ENCODE assay signal across 8 cellular contexts in the genomic region with DNA sequence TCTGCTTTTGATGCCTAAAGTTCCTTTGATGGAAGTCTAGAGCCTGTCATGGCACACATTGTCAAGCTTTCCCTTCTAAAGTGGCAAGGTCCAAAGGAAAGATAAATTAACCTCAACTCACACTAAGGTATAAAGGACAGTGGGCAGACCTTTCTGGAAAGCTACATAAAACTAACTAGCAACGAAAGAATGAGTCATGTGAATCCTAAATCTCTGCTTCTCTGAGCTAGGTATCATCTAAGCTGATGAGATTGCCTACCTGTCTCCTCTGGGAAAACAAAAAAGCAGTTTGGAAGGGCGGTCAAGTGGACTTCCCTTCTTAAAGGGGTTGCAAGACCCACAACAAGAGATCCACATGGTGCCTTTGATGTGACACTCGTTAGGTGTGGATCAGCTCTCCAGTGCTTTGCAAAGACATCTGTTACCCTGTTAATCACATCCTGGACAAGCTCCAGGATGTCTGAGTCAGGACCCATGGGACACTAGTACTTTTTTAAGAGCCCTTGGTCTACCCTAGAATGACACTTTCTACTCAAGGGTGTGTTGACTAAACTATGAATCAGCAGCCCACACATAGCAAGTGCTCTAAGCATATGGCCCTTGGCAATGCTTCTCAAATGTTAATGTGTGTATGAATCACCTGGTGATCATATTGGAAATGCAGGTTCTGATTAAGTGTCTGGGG.
DNase-seq lines count a peak whose midpoint lies in the region; ATAC-seq and TF ChIP-seq lines count a peak whose summit lies in the region.

No MANE protein-coding gene starts in this region.

- no peak overlapping the region for H3K27ac ChIP-seq in mesenchymal stem cell (ENCODE audit: low read length, poor library complexity, severe bottlenecking)
- H3K27ac ChIP-seq in testis = no peak overlapping the region
- no peak overlapping the region for H3K27ac ChIP-seq in dorsolateral prefrontal cortex

- no peak overlapping the region for H3K9ac ChIP-seq in mesenchymal stem cell (ENCODE audit: low read length)

- H3K4me3 Mint-ChIP-seq in nephron progenitor cell = no peak overlapping the region

- WGBS in mesenchymal stem cell = 27% methylated on average over 3 of the region's 3 CpGs
- 82 to 88% methylated on average over 3 of the region's 3 CpGs for WGBS in testis, 2 donors

- H2BK120ac ChIP-seq in mesenchymal stem cell (ENCODE audit: low read depth, low read length) = no peak overlapping the region

- H3K4me3 ChIP-seq in mesenchymal stem cell (ENCODE audit: insufficient read depth in 1 of 2, low read depth in 1 of 2, low read length in 2 of 2) = no peak overlapping the region
- no peak overlapping the region for H3K4me3 ChIP-seq in testis
- H3K4me3 ChIP-seq in dorsolateral prefrontal cortex = no peak overlapping the region

- H3K27me3 Mint-ChIP-seq in nephron progenitor cell (ENCODE audit: low read depth, poor library complexity) = peaks cover 3% of the 10 kb centered on the region

- H3K4me1 ChIP-seq in mesenchymal stem cell (ENCODE audit: control insufficient read depth, insufficient read depth, low read depth, low read length) (no peaks in the 10 kb centered on the region), testis (no peaks in the 10 kb centered on the region)

- H3K27ac Mint-ChIP-seq in nephron progenitor cell = no peak overlapping the region

- no peak overlapping the region for H2AFZ ChIP-seq in mesenchymal stem cell (ENCODE audit: low read depth, low read length)

- TF ChIP-seq POLR2A in testis (IDR thresholded peaks at IDR 0.05) = no peak

- H2BK5ac ChIP-seq in mesenchymal stem cell (ENCODE audit: low read depth, low read length, poor library complexity, severe bottlenecking) = no peak overlapping the region

- no peaks in the 10 kb centered on the region for H3K36me3 Mint-ChIP-seq in nephron progenitor cell (ENCODE audit: low read depth)

- H3K36me3 ChIP-seq in mesenchymal stem cell (ENCODE audit: control insufficient read depth in 1 of 2, insufficient read depth in 2 of 2, low read depth in 1 of 2, low read length in 2 of 2) (no peaks in the 10 kb centered on the region), testis (ENCODE audit: low read depth, missing control alignments) (no peaks in the 10 kb centered on the region)

- DNase-seq in DMS53 (lab: John Stamatoyannopoulos, UW) (peak; percentile 97), RKO (ENCODE audit: low spot score) (peak; percentile 95), mesenchymal stem cell (peak; percentile 2), epidermal melanocyte (ENCODE audit: insufficient read length, low spot score) (no peak), testis (no peak), dorsolateral prefrontal cortex (no peak), nephron progenitor cell (no peak)

- H3K27me3 ChIP-seq in mesenchymal stem cell (ENCODE audit: control insufficient read depth in 1 of 2, insufficient read depth in 1 of 2, low read length in 2 of 2) = no peaks in the 10 kb centered on the region
- H3K27me3 ChIP-seq in testis = no peaks in the 10 kb centered on the region
- peaks cover 0 to 20% (median 0%) of the 10 kb centered on the region in 45 donors for H3K27me3 ChIP-seq in dorsolateral prefrontal cortex

- H3K23ac ChIP-seq in mesenchymal stem cell (ENCODE audit: low read length in 2 of 2) = no peak overlapping the region

- H3K9me3 ChIP-seq in mesenchymal stem cell (ENCODE audit: control insufficient read depth, low read length) (no peaks in the 10 kb centered on the region), testis (no peaks in the 10 kb centered on the region)

- no peak overlapping the region for H4K91ac ChIP-seq in mesenchymal stem cell (ENCODE audit: low read length)

- H3K18ac ChIP-seq in mesenchymal stem cell (ENCODE audit: low read depth in 1 of 2, low read length in 2 of 2) = no peak overlapping the region

- intact Hi-C loops in testis (cut with DNase I; ENCODE audit: low total_unique reads) (no loop called here), dorsolateral prefrontal cortex (cut with DNase I) (no loop called here)

- H4K8ac ChIP-seq in mesenchymal stem cell (ENCODE audit: low read length) = no peak overlapping the region

- H3K14ac ChIP-seq in mesenchymal stem cell (ENCODE audit: low read length in 2 of 2) = no peak overlapping the region

- H3K9me3 Mint-ChIP-seq in nephron progenitor cell = no peaks in the 10 kb centered on the region

- peaks cover 3% of the 10 kb centered on the region for H3K4me1 Mint-ChIP-seq in nephron progenitor cell

- no peak overlapping the region for H2AK5ac ChIP-seq in mesenchymal stem cell (ENCODE audit: low read length, severe bottlenecking)

- no peak overlapping the region for H2BK15ac ChIP-seq in mesenchymal stem cell (ENCODE audit: low read depth, poor library complexity, severe bottlenecking)

- TF ChIP-seq CTCF in testis (IDR thresholded peaks at IDR 0.05) = no peak
- no peak for TF ChIP-seq CTCF in dorsolateral prefrontal cortex (IDR thresholded peaks at IDR 0.05 in 54 of 56, conservative IDR thresholded peaks at IDR 0.05 in 2 of 56; ENCODE audit: low read depth in 1 of 56, partially characterized antibody in 56 of 56)
- TF ChIP-seq CTCF in nephron progenitor cell (IDR thresholded peaks at IDR 0.05) = no peak

- H3K79me1 ChIP-seq in mesenchymal stem cell (replicated peaks; ENCODE audit: low read length, poor library complexity, severe bottlenecking) = no peaks in the 10 kb centered on the region

- peak; percentile 36 for ATAC-seq in HG02623 (IDR thresholded peaks at IDR 0.05; ENCODE audit: unreplicated experiment)

- H3K4me2 ChIP-seq in mesenchymal stem cell (ENCODE audit: low read length, poor library complexity, severe bottlenecking) = no peak overlapping the region

- no peak overlapping the region for H2BK12ac ChIP-seq in mesenchymal stem cell (ENCODE audit: low read length in 2 of 2)

- H3K4ac ChIP-seq in mesenchymal stem cell (ENCODE audit: low read depth in 1 of 2, low read length in 2 of 2) = no peak overlapping the region

Comparison
In these comparisons a context has a peak if more than half of its experiments do, and no peak if none do; other contexts are left out.
1. DNase-seq: peak in DMS53 (single experiment), RKO (single experiment) and mesenchymal stem cell (single experiment); none in epidermal melanocyte (single experiment), testis (single experiment), dorsolateral prefrontal cortex (0 of 10) and nephron progenitor cell (single experiment).